8 cellular contexts compared by ENCODE assay signal in genomic region chr9:6681147-6681956, GRCh38. TPM values are rescaled to one million over a fixed set of nuclear protein-coding genes. Genes with fewer than 3 reads are reported as not detected.
DNase-seq lines count a peak whose midpoint lies in the region; ATAC-seq and TF ChIP-seq lines count a peak whose summit lies in the region.

No MANE protein-coding gene starts in this region.

- no peak for TF ChIP-seq CTCF in PC-3 (conservative IDR thresholded peaks at IDR 0.05; ENCODE audit: low read depth, low read length)

- H3K4me2 ChIP-seq in PC-3 (ENCODE audit: low read length): peak overlapping the region; percentile 89

- peak overlapping the region; percentile 92 for H2AFZ ChIP-seq in PC-3 (ENCODE audit: low read length)

- TSS peak; percentile 69 for BruUV-seq in PC-3 (replicated peaks; lab: Mats Ljungman, UMichigan)

- H3K9ac ChIP-seq in PC-3 (ENCODE audit: low read length): peak overlapping the region; percentile 92

- CTCF ChIA-PET in PC-3 (lab: Charles Lee): interaction anchor here (0.7 kb wide), 1 partner anchor 97 kb away, joined by 4 read pairs; no protein-coding TSS in a partner anchor

- H4K20me1 ChIP-seq in PC-3 (ENCODE audit: low read length): no peaks in the 10 kb centered on the region

- H3K36me3 ChIP-seq in PC-3 (ENCODE audit: low read depth, low read length): no peaks in the 10 kb centered on the region
- H3K36me3 ChIP-seq in muscle layer of duodenum (ENCODE audit: control insufficient read depth in 1 of 2, insufficient read depth in 2 of 2, low read length in 2 of 2): no peaks in the 10 kb centered on the region

- H3K27me3 Mint-ChIP-seq in IgD-negative memory B cell: no peaks in the 10 kb centered on the region
- H3K27me3 Mint-ChIP-seq in activated T-cell treated with anti-CD3 and anti-CD28 coated beads, Interleukin-2, amount 50 U/mL, for 4 hours (ENCODE audit: low read depth): no peaks in the 10 kb centered on the region

- peaks cover 12% of the 10 kb centered on the region for H3K4me1 ChIP-seq in PC-3 (ENCODE audit: insufficient read depth, low read length)
- H3K4me1 ChIP-seq in muscle layer of duodenum (ENCODE audit: control insufficient read depth in 1 of 2, insufficient read depth in 2 of 2, low read length in 2 of 2): peaks cover 0 to 6% of the 10 kb centered on the region in 2 donors

- H3K9me3 ChIP-seq in PC-3 (ENCODE audit: low read length): no peaks in the 10 kb centered on the region
- no peaks in the 10 kb centered on the region for H3K9me3 ChIP-seq in muscle layer of duodenum (ENCODE audit: control insufficient read depth in 1 of 2, low read length in 2 of 2)

- intact Hi-C loops in PC-3 (cut with micrococcal nuclease): loop anchor here (2.0 to 5.0 kb wide), 2 partner anchors 37 to 269 kb away; partner anchors contain the start of genes GLDC and UHRF2

- H3K4me1 Mint-ChIP-seq in IgD-negative memory B cell: peaks cover 22 to 24% (median 23%) of the 10 kb centered on the region in 3 donors
- peaks cover 14% of the 10 kb centered on the region for H3K4me1 Mint-ChIP-seq in activated T-cell treated with anti-CD3 and anti-CD28 coated beads, Interleukin-2, amount 50 U/mL, for 4 hours (ENCODE audit: low read depth)

- DNase-seq in DMS114 treated with DMSO at 0.1 percent for 48 hours (lab: John Stamatoyannopoulos, UW; ENCODE audit: unreplicated experiment) (peak; percentile 93), PC-3 (peak; percentile 95)
- peak; percentile 86 for DNase-seq in activated T-cell treated with anti-CD3 and anti-CD28 coated beads, Interleukin-2, amount 50 U/mL, for 4 hours
- DNase-seq in stimulated activated CD8-positive, alpha-beta memory T cell treated with anti-CD3 and anti-CD28 coated beads, Interleukin-7, amount 100 ng/mL, for 24 hours (ENCODE audit: low read depth): peak; percentile 79

- POLR2A ChIA-PET in PC-3 (lab: Charles Lee; ENCODE audit: unreplicated experiment): interaction anchor here (0.6 kb wide), 4 partner anchors 70 to 863 kb away, joined by 3 to 9 read pairs (median 7); a partner anchor contains a TSS

- no peaks in the 10 kb centered on the region for H3F3A ChIP-seq in PC-3 (ENCODE audit: low read length, unreplicated experiment)

- no peaks in the 10 kb centered on the region for H3K9me3 Mint-ChIP-seq in IgD-negative memory B cell
- no peaks in the 10 kb centered on the region for H3K9me3 Mint-ChIP-seq in activated T-cell treated with anti-CD3 and anti-CD28 coated beads, Interleukin-2, amount 50 U/mL, for 4 hours

- H3K4me3 Mint-ChIP-seq in IgD-negative memory B cell: peak overlapping the region; percentile 89 to 99 (median 94)
- H3K4me3 Mint-ChIP-seq in activated T-cell treated with anti-CD3 and anti-CD28 coated beads, Interleukin-2, amount 50 U/mL, for 4 hours: peak overlapping the region; percentile 92

- no peaks in the 10 kb centered on the region for H3K9me2 ChIP-seq in PC-3 (replicated peaks; ENCODE audit: low read length)

- peak overlapping the region; percentile 94 to 99 (median 96) for H3K27ac Mint-ChIP-seq in IgD-negative memory B cell

- H3K4me3 ChIP-seq in PC-3 (ENCODE audit: low read length) (peak overlapping the region; percentile 82), muscle layer of duodenum (ENCODE audit: low read depth in 1 of 2, low read length in 2 of 2) (peak overlapping the region; percentile 72 to 89)

- H3K79me2 ChIP-seq in PC-3 (ENCODE audit: low read length): peaks cover 28% of the 10 kb centered on the region

- ATAC-seq in GM21529 (IDR thresholded peaks at IDR 0.05; ENCODE audit: unreplicated experiment) (peak; percentile 66), PC-3 (peak; percentile 93), esophagus mucosa (peak; percentile 97)
- ATAC-seq in activated T-cell treated with anti-CD3 and anti-CD28 coated beads, Interleukin-2, amount 50 U/mL, for 4 hours: peak; percentile 95 to 96

- no peaks in the 10 kb centered on the region for H3K27me3 ChIP-seq in PC-3 (ENCODE audit: low read length)
- no peaks in the 10 kb centered on the region for H3K27me3 ChIP-seq in muscle layer of duodenum (ENCODE audit: low read depth, low read length)

- H3K27ac ChIP-seq in PC-3 (ENCODE audit: low read length): peak overlapping the region; percentile 93
- H3K27ac ChIP-seq in muscle layer of duodenum (ENCODE audit: low read length): peak overlapping the region; percentile 96

- H3K36me3 Mint-ChIP-seq in IgD-negative memory B cell: peaks cover 1% of the 10 kb centered on the region
- H3K36me3 Mint-ChIP-seq in activated T-cell treated with anti-CD3 and anti-CD28 coated beads, Interleukin-2, amount 50 U/mL, for 4 hours (ENCODE audit: insufficient read depth): no peaks in the 10 kb centered on the region

RNA-seq across cellular contexts. Expression of gene GLDC, which starts 35.8 kb away (rescaled TPM):
- 1.0 TPM for polyA plus RNA-seq in IgD-negative memory B cell
- 5.4 and 8.1 TPM in 2 replicates for total RNA-seq in PC-3 (2014; rRNA removed)
- total RNA-seq in activated T-cell treated with anti-CD3 and anti-CD28 coated beads, Interleukin-2, amount 50 U/mL, for 4 hours: 1 to 10 TPM in 2 of 3 donors, under 1 TPM in 1; 0.63 to 3.6 (median 3.5) TPM
- 28.3 TPM for total RNA-seq in esophagus mucosa

Comparison
In these comparisons a context has a peak if more than half of its experiments do, and no peak if none do; other contexts are left out.
1. Peak in every context shown above with its lines: DNase-seq, ATAC-seq, H3K4me3 ChIP-seq and H3K27ac ChIP-seq.